ENCODE assay signal across 27 cellular contexts in genomic region chr3:162998205-162998604, GRCh38.
DNase-seq lines count a peak whose midpoint lies in the region; ATAC-seq, FAIRE-seq and TF ChIP-seq lines count a peak whose summit lies in the region.
"Had no signal": no experiment of that assay in that cellular context is flagged by ENCODE, and none has a peak within 500 bp of the region (broad histone marks: within the 10 kb centered on the region; RNA-seq: fewer than 3 reads in every experiment).

No MANE protein-coding gene starts in this region.

- no peaks in the 10 kb centered on the region for H3K4me1 ChIP-seq in A549
- peaks cover 11% of the 10 kb centered on the region for H3K4me1 ChIP-seq in HAP-1
- H3K4me1 ChIP-seq: BE2C, parathyroid adenoma, upper lobe of left lung had no signal

- no peak for FAIRE-seq in A549 (lab: Jason Lieb, UNC)
- FAIRE-seq: endothelial cell of umbilical vein, K562 had no signal

- POLR2A ChIA-PET in A549 (lab: Yijun Ruan, JAX) = no interaction called here

- no peak overlapping the region for H3K27ac ChIP-seq in A549
- H3K27ac ChIP-seq: parathyroid adenoma, upper lobe of left lung had no signal

- peak overlapping the region; percentile 52 for H3K4me2 ChIP-seq in A549

- TF ChIP-seq POLR2A in A549 (IDR thresholded peaks at IDR 0.05; ENCODE audit: low read length) = no peak

- ATAC-seq in A549 = peak in 1 of 2 experiments; percentile 53; a peak in 1 of 6 replicates
- no peak for ATAC-seq in HG03439 (IDR thresholded peaks at IDR 0.05; ENCODE audit: unreplicated experiment)
- no peak for ATAC-seq in HG03039 (IDR thresholded peaks at IDR 0.05; ENCODE audit: unreplicated experiment)
- ATAC-seq in HG03520 (IDR thresholded peaks at IDR 0.05; ENCODE audit: unreplicated experiment) = no peak
- ATAC-seq: K562; natural killer cell treated with Interleukin-12 subunit alpha and Interleukin-12 subunit beta and Interleukin-15 and Interleukin-18, amount 100 ng/mL, for 72 hours; Panc1; right cardiac atrium had no signal

- no peak for TF ChIP-seq RAD21 in A549 (conservative IDR thresholded peaks at IDR 0.05 in 1 of 2, IDR thresholded peaks at IDR 0.05 in 1 of 2)

- H3K36me3 ChIP-seq in HAP-1 (replicated peaks) = no peaks in the 10 kb centered on the region
- H3K36me3 ChIP-seq: BE2C, upper lobe of left lung had no signal

- H3K4me3 ChIP-seq in A549 (no peak overlapping the region), HAP-1 (no peak overlapping the region), fibroblast of villous mesenchyme (ENCODE audit: low read depth, low read length) (peak overlapping the region; percentile 7)
- H3K4me3 ChIP-seq: K562, upper lobe of left lung had no signal

- DNase-seq in A549 (ENCODE audit: low read depth in 1 of 2, low spot score in 1 of 2) (no peak), HAP-1 (ENCODE audit: low spot score in 2 of 2) (peak; percentile 7 to 43), OCI-M1 (lab: John Stamatoyannopoulos, UW) (peak; percentile 4), fibroblast of villous mesenchyme (ENCODE audit: low read depth) (no peak), HPDE6-E6E7 (ENCODE audit: extremely low spot score) (no peak)
- DNase-seq: activated CD4-positive, alpha-beta T cell treated with anti-CD3 and anti-CD28 coated beads, Interleukin-2, amount 50 U/mL, for 4 hours; activated naive CD4-positive, alpha-beta T cell treated with anti-CD3 and anti-CD28 coated beads for 36 hours; amygdala; BE2C; kidney; NCI-H1092; NCI-H2029; NCI-H226; NCI-H774; right cardiac atrium; stimulated activated CD4-positive, alpha-beta T cell treated with anti-CD3 and anti-CD28 coated beads, Interleukin-4, amount 100 ng/mL, for 1 hour; substantia nigra; T-helper 1 cell; upper lobe of left lung had no signal

- H3K9me3 ChIP-seq in A549 = no peaks in the 10 kb centered on the region; the same call in 2 of the 3 replicates
- H3K9me3 ChIP-seq in HAP-1 = no peaks in the 10 kb centered on the region
- H3K9me3 ChIP-seq: BE2C had no signal

- no peaks in the 10 kb centered on the region for H3K27me3 ChIP-seq in HAP-1 (ENCODE audit: low read depth)
- H3K27me3 ChIP-seq: BE2C, upper lobe of left lung had no signal

- in situ Hi-C loops in HAP-1 (cut with MboI; ENCODE audit: low sequenced_read_pairs) = no loop called here

- no peak for TF ChIP-seq EP300 in A549 (IDR thresholded peaks at IDR 0.05)

- no peak for TF ChIP-seq CTCF in A549 (IDR thresholded peaks at IDR 0.05)
- TF ChIP-seq CTCF in fibroblast of villous mesenchyme (IDR thresholded peaks at IDR 0.05; ENCODE audit: insufficient read depth, low read depth, low read length) = no peak

- CTCF ChIA-PET in A549 (lab: Yijun Ruan, JAX) = no interaction called here

TF ChIP-seq in A549, 52 proteins besides CTCF, POLR2A, EP300 and RAD21:
- TF ChIP-seq ESRRA (IDR thresholded peaks at IDR 0.05; ENCODE audit: borderline replicate concordance, low read length) = no peak
- no peak for TF ChIP-seq BCL3 (IDR thresholded peaks at IDR 0.05)
- no peak for TF ChIP-seq TP53 (CRISPR knock-in tag; IDR thresholded peaks at IDR 0.05)
- no peak for TF ChIP-seq E2F6 (IDR thresholded peaks at IDR 0.05; ENCODE audit: borderline replicate concordance, low read depth)
- TF ChIP-seq HOXB13 (CRISPR knock-in tag; IDR thresholded peaks at IDR 0.05; ENCODE audit: low read depth) = no peak
- TF ChIP-seq TFCP2L1 (CRISPR knock-in tag; IDR thresholded peaks at IDR 0.05) = no peak
- TF ChIP-seq NR3C1 (IDR thresholded peaks at IDR 0.05) = no peak
- TF ChIP-seq MYC (IDR thresholded peaks at IDR 0.05; ENCODE audit: borderline replicate concordance, low read length) = no peak
- TF ChIP-seq MAFK (IDR thresholded peaks at IDR 0.05; ENCODE audit: partially characterized antibody) = no peak
- no peak for TF ChIP-seq CHD2 (IDR thresholded peaks at IDR 0.05; ENCODE audit: low read length, partially characterized antibody)
- TF ChIP-seq RFX5 (IDR thresholded peaks at IDR 0.05) = no peak
- TF ChIP-seq JUN (IDR thresholded peaks at IDR 0.05) = no peak
- TF ChIP-seq PHF8 (IDR thresholded peaks at IDR 0.05; ENCODE audit: borderline replicate concordance, low read depth) = no peak
- no peak for TF ChIP-seq RNF2 (IDR thresholded peaks at IDR 0.05; ENCODE audit: borderline replicate concordance, low read depth)
- no peak for TF ChIP-seq CBX2 (IDR thresholded peaks at IDR 0.05; ENCODE audit: borderline replicate concordance, low read depth)
- no peak for TF ChIP-seq FOXS1 (CRISPR knock-in tag; IDR thresholded peaks at IDR 0.05)
- no peak for TF ChIP-seq FOSL2 (IDR thresholded peaks at IDR 0.05)
- TF ChIP-seq FOSL2 (CRISPR knock-in tag; IDR thresholded peaks at IDR 0.05) = no peak

Comparison
In these comparisons a context has a peak if more than half of its experiments do, and no peak if none do; other contexts are left out.
1. DNase-seq: peak in HAP-1 (2 of 2) and OCI-M1 (single experiment); none in A549 (0 of 2), fibroblast of villous mesenchyme (single experiment) and HPDE6-E6E7 (single experiment).